ENCODE assay signal across 7 cellular contexts in genomic region chr16:29292952-29293471, GRCh38.
DNase-seq lines count a peak whose midpoint lies in the region; ATAC-seq and TF ChIP-seq lines count a peak whose summit lies in the region.
"Not testable (repeated sequence)": the region's sequence is repeated elsewhere in the genome, so short reads cannot be mapped to it uniquely, and the experiment has no call there.

No MANE protein-coding gene starts in this region.

- not testable (repeated sequence) for H3K27me3 Mint-ChIP-seq in activated naive CD8-positive, alpha-beta T cell treated with anti-CD3 and anti-CD28 coated beads, Interleukin-2, amount 10 ng/mL, durations not matched to agents 7 days and 5 days; progenitor cell of endocrine pancreas; stimulated activated naive B cell treated with anti-CD40 and anti-IgM and Interleukin-4, amounts not matched to agents 10 μg/mL and 1 μg/mL and 100 μg/mL, for 72 hours

- not testable (repeated sequence) for H3K36me3 Mint-ChIP-seq in activated naive CD8-positive, alpha-beta T cell treated with anti-CD3 and anti-CD28 coated beads, Interleukin-2, amount 10 ng/mL, durations not matched to agents 7 days and 5 days; progenitor cell of endocrine pancreas (ENCODE audit: insufficient read depth)
- peaks cover 18 to 20% of the 10 kb centered on the region in 2 donors for H3K36me3 Mint-ChIP-seq in stimulated activated naive B cell treated with anti-CD40 and anti-IgM and Interleukin-4, amounts not matched to agents 10 μg/mL and 1 μg/mL and 100 μg/mL, for 72 hours

- H3K27ac ChIP-seq in heart left ventricle (peak overlapping the region; percentile 66 to 93 (median 84)), right cardiac atrium (ENCODE audit: low read length) (peak overlapping the region; percentile 75)
- H3K27ac ChIP-seq in right lobe of liver; osteoblast (ENCODE audit: low read depth, low read length): not testable (repeated sequence)

- H3K4me1 ChIP-seq in heart left ventricle, result peaks cover 0 to 69% (median 30%) of the 10 kb centered on the region in 12 donors
- H3K4me1 ChIP-seq in right cardiac atrium (ENCODE audit: control insufficient read depth, insufficient read depth, low read length); right lobe of liver: not testable (repeated sequence)
- H3K4me1 ChIP-seq in osteoblast (ENCODE audit: insufficient read depth, low read length), result peaks cover 11% of the 10 kb centered on the region

- not testable (repeated sequence) for TF ChIP-seq POLR2A in heart left ventricle (IDR thresholded peaks at IDR 0.05); right lobe of liver (IDR thresholded peaks at IDR 0.05)

- POLR2A ChIA-PET in activated naive CD8-positive, alpha-beta T cell treated with anti-CD3 and anti-CD28 coated beads, Interleukin-2, amount 10 ng/mL, durations not matched to agents 7 days and 5 days (lab: Charles Lee), result not testable (repeated sequence)

- peak; percentile 24 for DNase-seq in activated naive CD8-positive, alpha-beta T cell treated with anti-CD3 and anti-CD28 coated beads, Interleukin-2, amount 10 ng/mL, durations not matched to agents 7 days and 5 days
- DNase-seq in heart left ventricle (peak; percentile 50 to 85 (median 70)), right cardiac atrium (peak; percentile 48 to 83 (median 66)), right lobe of liver (peak in 1 of 3 donors; percentile 67), osteoblast (ENCODE audit: insufficient read length, low spot score, missing footprints) (peak; percentile 11)
- not testable (repeated sequence) for DNase-seq in progenitor cell of endocrine pancreas (ENCODE audit: low spot score, unreplicated experiment); stimulated activated naive B cell treated with anti-CD40 and anti-IgM and Interleukin-4, amounts not matched to agents 10 μg/mL and 1 μg/mL and 100 μg/mL, for 72 hours

- 47 to 71% (median 53%) methylated on average over 7 to 24 of the region's 24 CpGs for WGBS in heart left ventricle, 4 donors
- WGBS in right cardiac atrium, result 56% methylated on average over 22 of the region's 24 CpGs
- 60% methylated on average over 3 of the region's 24 CpGs for WGBS in right lobe of liver (ENCODE audit: insufficient coverage, low coverage, low lambda C conversion rate, missing lambda C conversion rate)

- H3K4me2 ChIP-seq in osteoblast (ENCODE audit: insufficient read depth, low read length), result not testable (repeated sequence)

- H3K27me3 ChIP-seq in heart left ventricle; right cardiac atrium (ENCODE audit: control insufficient read depth, insufficient read depth); right lobe of liver; osteoblast (ENCODE audit: insufficient read depth, low read length): not testable (repeated sequence)

- intact Hi-C loops in heart left ventricle (cut with DNase I); right cardiac atrium (cut with DNase I); right lobe of liver (cut with DNase I): not testable (repeated sequence)

- peak in 1 of 12 donors; percentile 26 for TF ChIP-seq CTCF in heart left ventricle (IDR thresholded peaks at IDR 0.05)
- TF ChIP-seq CTCF in right lobe of liver (IDR thresholded peaks at IDR 0.05); osteoblast (IDR thresholded peaks at IDR 0.05; ENCODE audit: extremely low read depth, low read depth, low read length); progenitor cell of endocrine pancreas (IDR thresholded peaks at IDR 0.05; ENCODE audit: unreplicated experiment): not testable (repeated sequence)

- H4K20me1 ChIP-seq in osteoblast (ENCODE audit: insufficient read depth, low read length), result not testable (repeated sequence)

- not testable (repeated sequence) for H3K27ac Mint-ChIP-seq in activated naive CD8-positive, alpha-beta T cell treated with anti-CD3 and anti-CD28 coated beads, Interleukin-2, amount 10 ng/mL, durations not matched to agents 7 days and 5 days
- peak overlapping the region; percentile 56 for H3K27ac Mint-ChIP-seq in progenitor cell of endocrine pancreas
- H3K27ac Mint-ChIP-seq in stimulated activated naive B cell treated with anti-CD40 and anti-IgM and Interleukin-4, amounts not matched to agents 10 μg/mL and 1 μg/mL and 100 μg/mL, for 72 hours, result peak overlapping the region; percentile 59

- not testable (repeated sequence) for H3K9me3 ChIP-seq in heart left ventricle; right cardiac atrium (ENCODE audit: control insufficient read depth, low read length); right lobe of liver; osteoblast (ENCODE audit: low read depth, low read length)

- H3K36me3 ChIP-seq in heart left ventricle; right lobe of liver; osteoblast (ENCODE audit: insufficient read depth, low read length): not testable (repeated sequence)

- H3K4me3 ChIP-seq in heart left ventricle, result peak overlapping the region in 9 of 12 donors; percentile 2 to 48 (median 31)
- H3K4me3 ChIP-seq in right cardiac atrium (ENCODE audit: low read length); right lobe of liver; osteoblast (ENCODE audit: insufficient read depth, low read length): not testable (repeated sequence)

- H3K79me2 ChIP-seq in osteoblast (ENCODE audit: insufficient read depth, low read length), result not testable (repeated sequence)

- not testable (repeated sequence) for H3K4me3 Mint-ChIP-seq in activated naive CD8-positive, alpha-beta T cell treated with anti-CD3 and anti-CD28 coated beads, Interleukin-2, amount 10 ng/mL, durations not matched to agents 7 days and 5 days; progenitor cell of endocrine pancreas (ENCODE audit: low read depth); stimulated activated naive B cell treated with anti-CD40 and anti-IgM and Interleukin-4, amounts not matched to agents 10 μg/mL and 1 μg/mL and 100 μg/mL, for 72 hours

- H3K9me3 Mint-ChIP-seq in activated naive CD8-positive, alpha-beta T cell treated with anti-CD3 and anti-CD28 coated beads, Interleukin-2, amount 10 ng/mL, durations not matched to agents 7 days and 5 days; progenitor cell of endocrine pancreas (ENCODE audit: low read depth); stimulated activated naive B cell treated with anti-CD40 and anti-IgM and Interleukin-4, amounts not matched to agents 10 μg/mL and 1 μg/mL and 100 μg/mL, for 72 hours: not testable (repeated sequence)

- not testable (repeated sequence) for H3K4me1 Mint-ChIP-seq in activated naive CD8-positive, alpha-beta T cell treated with anti-CD3 and anti-CD28 coated beads, Interleukin-2, amount 10 ng/mL, durations not matched to agents 7 days and 5 days
- peaks cover 18% of the 10 kb centered on the region for H3K4me1 Mint-ChIP-seq in progenitor cell of endocrine pancreas (ENCODE audit: low read depth)
- peaks cover 27 to 61% of the 10 kb centered on the region in 2 donors for H3K4me1 Mint-ChIP-seq in stimulated activated naive B cell treated with anti-CD40 and anti-IgM and Interleukin-4, amounts not matched to agents 10 μg/mL and 1 μg/mL and 100 μg/mL, for 72 hours

- not testable (repeated sequence) for ATAC-seq in activated naive CD8-positive, alpha-beta T cell treated with anti-CD3 and anti-CD28 coated beads, Interleukin-2, amount 10 ng/mL, durations not matched to agents 7 days and 5 days (ENCODE audit: low read depth); stimulated activated naive B cell treated with anti-CD40 and anti-IgM and Interleukin-4, amounts not matched to agents 10 μg/mL and 1 μg/mL and 100 μg/mL, for 72 hours (replicated peaks)
- ATAC-seq in heart left ventricle, result peak; percentile 49 to 57 (median 52)
- peak; percentile 6 to 13 for ATAC-seq in right cardiac atrium
- peak; percentile 27 to 55 (median 39) for ATAC-seq in right lobe of liver

- H2AFZ ChIP-seq in osteoblast (ENCODE audit: low read length), result not testable (repeated sequence)
